In the genomic region with DNA sequence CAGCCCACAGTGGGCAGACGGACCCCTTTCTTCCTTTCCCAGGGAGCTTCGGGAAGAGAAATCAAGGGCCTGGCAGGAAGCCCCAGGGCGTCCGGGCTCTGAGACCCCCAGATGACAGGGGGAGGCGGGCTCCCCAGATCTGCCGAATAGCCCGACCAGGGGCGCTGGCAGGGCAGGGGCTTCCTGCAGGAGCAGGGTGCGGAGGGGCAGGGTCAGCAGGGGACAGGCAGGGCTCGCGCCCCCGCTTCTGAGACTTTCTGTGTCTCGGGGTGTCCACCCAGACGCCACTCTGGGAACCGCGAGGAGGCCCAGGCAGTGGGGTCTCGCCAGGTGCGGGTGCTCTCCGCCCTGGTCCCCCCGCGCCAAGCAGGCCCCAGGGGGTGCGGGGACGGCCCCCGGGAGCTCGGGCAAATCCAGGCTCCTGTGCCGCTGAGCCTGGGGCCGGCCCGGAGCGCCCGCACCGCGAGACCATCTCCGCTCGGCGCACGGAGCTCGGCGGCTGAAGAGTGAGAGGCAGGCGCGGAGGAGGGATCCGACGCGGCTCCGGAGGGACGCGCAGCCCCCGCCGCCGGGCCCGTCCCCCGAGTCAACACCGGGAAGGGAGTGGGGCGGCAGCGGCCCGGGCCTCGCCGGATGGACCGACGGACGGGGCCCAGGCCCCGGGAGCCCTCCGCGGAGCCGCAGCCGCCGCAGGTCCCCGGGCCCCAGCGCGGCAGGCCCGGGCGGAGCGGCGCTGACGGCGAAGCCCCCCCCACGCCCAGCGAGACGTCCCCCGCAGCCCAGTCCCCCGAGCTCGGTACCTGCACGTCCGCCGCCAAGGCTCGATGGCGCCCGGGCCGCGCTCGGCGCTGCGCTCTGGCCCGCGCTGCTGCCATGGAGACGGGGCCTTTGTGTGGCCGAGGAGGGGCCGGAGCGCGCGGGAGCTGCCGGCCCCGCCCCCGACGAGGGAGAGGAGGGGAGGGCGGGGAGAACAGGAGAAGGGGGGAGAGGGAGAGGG, we compare ENCODE assay signal across 8 cellular contexts. TPM values are rescaled to one million over a fixed set of nuclear protein-coding genes. Genes with fewer than 3 reads are reported as not detected.
A peak's percentile ranks its signal among the peaks of the same experiment; 100 is the strongest.
DNase-seq lines count a peak whose midpoint lies in the region; ATAC-seq and TF ChIP-seq lines count a peak whose summit lies in the region.

A gene with protein sequence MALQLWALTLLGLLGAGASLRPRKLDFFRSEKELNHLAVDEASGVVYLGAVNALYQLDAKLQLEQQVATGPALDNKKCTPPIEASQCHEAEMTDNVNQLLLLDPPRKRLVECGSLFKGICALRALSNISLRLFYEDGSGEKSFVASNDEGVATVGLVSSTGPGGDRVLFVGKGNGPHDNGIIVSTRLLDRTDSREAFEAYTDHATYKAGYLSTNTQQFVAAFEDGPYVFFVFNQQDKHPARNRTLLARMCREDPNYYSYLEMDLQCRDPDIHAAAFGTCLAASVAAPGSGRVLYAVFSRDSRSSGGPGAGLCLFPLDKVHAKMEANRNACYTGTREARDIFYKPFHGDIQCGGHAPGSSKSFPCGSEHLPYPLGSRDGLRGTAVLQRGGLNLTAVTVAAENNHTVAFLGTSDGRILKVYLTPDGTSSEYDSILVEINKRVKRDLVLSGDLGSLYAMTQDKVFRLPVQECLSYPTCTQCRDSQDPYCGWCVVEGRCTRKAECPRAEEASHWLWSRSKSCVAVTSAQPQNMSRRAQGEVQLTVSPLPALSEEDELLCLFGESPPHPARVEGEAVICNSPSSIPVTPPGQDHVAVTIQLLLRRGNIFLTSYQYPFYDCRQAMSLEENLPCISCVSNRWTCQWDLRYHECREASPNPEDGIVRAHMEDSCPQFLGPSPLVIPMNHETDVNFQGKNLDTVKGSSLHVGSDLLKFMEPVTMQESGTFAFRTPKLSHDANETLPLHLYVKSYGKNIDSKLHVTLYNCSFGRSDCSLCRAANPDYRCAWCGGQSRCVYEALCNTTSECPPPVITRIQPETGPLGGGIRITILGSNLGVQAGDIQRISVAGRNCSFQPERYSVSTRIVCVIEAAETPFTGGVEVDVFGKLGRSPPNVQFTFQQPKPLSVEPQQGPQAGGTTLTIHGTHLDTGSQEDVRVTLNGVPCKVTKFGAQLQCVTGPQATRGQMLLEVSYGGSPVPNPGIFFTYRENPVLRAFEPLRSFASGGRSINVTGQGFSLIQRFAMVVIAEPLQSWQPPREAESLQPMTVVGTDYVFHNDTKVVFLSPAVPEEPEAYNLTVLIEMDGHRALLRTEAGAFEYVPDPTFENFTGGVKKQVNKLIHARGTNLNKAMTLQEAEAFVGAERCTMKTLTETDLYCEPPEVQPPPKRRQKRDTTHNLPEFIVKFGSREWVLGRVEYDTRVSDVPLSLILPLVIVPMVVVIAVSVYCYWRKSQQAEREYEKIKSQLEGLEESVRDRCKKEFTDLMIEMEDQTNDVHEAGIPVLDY (N-terminal part only) (minus strand): TSS at position 894 of the 997 bp plus-strand sequence. CDS start 17,062 bp downstream, outside the sequence.

- H3K27ac ChIP-seq in spleen: peak within 1 kb of the TSS; percentile 73 to 96 (median 92)

- no peaks in the 10 kb centered on the region for H3K9me3 Mint-ChIP-seq in dendritic cell treated with granulocyte-macrophage colony-stimulating factor and Interleukin-4, amounts not matched to agents 40 ng/mL and 50 ng/mL, for 4 days

- H3K4me3 Mint-ChIP-seq in dendritic cell treated with granulocyte-macrophage colony-stimulating factor and Interleukin-4, amounts not matched to agents 40 ng/mL and 50 ng/mL, for 4 days: peak within 1 kb of the TSS; percentile 77

- DNase-seq in AG10803 (ENCODE audit: low read depth) (peak; percentile 86), NCI-H1105 (lab: John Stamatoyannopoulos, UW) (peak; percentile 72), SW 1271 (lab: John Stamatoyannopoulos, UW) (peak; percentile 11 to 53), kidney tubule cell (ENCODE audit: low spot score) (peak; percentile 86), spleen (no peak)

- intact Hi-C loops in dendritic cell treated with granulocyte-macrophage colony-stimulating factor and Interleukin-4, amounts not matched to agents 40 ng/mL and 50 ng/mL, for 4 days (cut with micrococcal nuclease): loop anchor here (5.0 kb wide), 2 partner anchors 35 kb away; a partner anchor contains a TSS
- intact Hi-C loops in spleen (cut with DNase I; ENCODE audit: low total_unique reads): no loop called here

- peaks cover 67% of the 10 kb centered on the region for H3K4me1 Mint-ChIP-seq in dendritic cell treated with granulocyte-macrophage colony-stimulating factor and Interleukin-4, amounts not matched to agents 40 ng/mL and 50 ng/mL, for 4 days (ENCODE audit: low read depth)

- peak within 1 kb of the TSS; percentile 94 for H3K4me3 ChIP-seq in AG10803 (ENCODE audit: low read length)
- peak within 1 kb of the TSS; percentile 64 to 91 (median 83) for H3K4me3 ChIP-seq in spleen

- H3K27me3 Mint-ChIP-seq in dendritic cell treated with granulocyte-macrophage colony-stimulating factor and Interleukin-4, amounts not matched to agents 40 ng/mL and 50 ng/mL, for 4 days: no peaks in the 10 kb centered on the region

- peaks cover 0 to 25% (median 0%) of the 10 kb centered on the region in 6 donors for H3K36me3 ChIP-seq in spleen

- H3K27me3 ChIP-seq in spleen (replicated peaks in 1 of 7): peaks cover 0 to 48% (median 3%) of the 10 kb centered on the region in 7 donors

- peaks cover 49% of the 10 kb centered on the region for H3K36me3 Mint-ChIP-seq in dendritic cell treated with granulocyte-macrophage colony-stimulating factor and Interleukin-4, amounts not matched to agents 40 ng/mL and 50 ng/mL, for 4 days (ENCODE audit: low read depth)

- ATAC-seq in GM18511 (IDR thresholded peaks at IDR 0.05; ENCODE audit: unreplicated experiment): peak; percentile 52
- ATAC-seq in GM18858 (IDR thresholded peaks at IDR 0.05; ENCODE audit: unreplicated experiment): no peak

- H3K9me3 ChIP-seq in spleen: no peaks in the 10 kb centered on the region

- no peak for TF ChIP-seq CTCF in AG10803 (conservative IDR thresholded peaks at IDR 0.05; ENCODE audit: low read length)
- TF ChIP-seq CTCF in spleen (IDR thresholded peaks at IDR 0.05 in 8 of 11, conservative IDR thresholded peaks at IDR 0.05 in 3 of 11): no peak

- peak within 1 kb of the TSS; percentile 89 for H3K27ac Mint-ChIP-seq in dendritic cell treated with granulocyte-macrophage colony-stimulating factor and Interleukin-4, amounts not matched to agents 40 ng/mL and 50 ng/mL, for 4 days

- 0 to 2% (median 0%) methylated on average over 40 to 104 of the region's 105 CpGs for WGBS in spleen, 5 donors

- peaks cover 61 to 95% (median 88%) of the 10 kb centered on the region in 6 donors for H3K4me1 ChIP-seq in spleen

- no peak for TF ChIP-seq POLR2A in spleen (IDR thresholded peaks at IDR 0.05)

RNA-seq across cellular contexts. Expression of the gene that starts here (rescaled TPM):
- total RNA-seq in spleen: 100 to 1,000 TPM; 175 to 382 (median 278) TPM
- polyA plus RNA-seq in spleen: 100 to 1,000 TPM in 1 of 3 donors, 10 to 100 TPM in 2; 41.9 to 113 (median 68.3) TPM
